Comparison of ENCODE assay signal across 21 cellular contexts in the genomic region with DNA sequence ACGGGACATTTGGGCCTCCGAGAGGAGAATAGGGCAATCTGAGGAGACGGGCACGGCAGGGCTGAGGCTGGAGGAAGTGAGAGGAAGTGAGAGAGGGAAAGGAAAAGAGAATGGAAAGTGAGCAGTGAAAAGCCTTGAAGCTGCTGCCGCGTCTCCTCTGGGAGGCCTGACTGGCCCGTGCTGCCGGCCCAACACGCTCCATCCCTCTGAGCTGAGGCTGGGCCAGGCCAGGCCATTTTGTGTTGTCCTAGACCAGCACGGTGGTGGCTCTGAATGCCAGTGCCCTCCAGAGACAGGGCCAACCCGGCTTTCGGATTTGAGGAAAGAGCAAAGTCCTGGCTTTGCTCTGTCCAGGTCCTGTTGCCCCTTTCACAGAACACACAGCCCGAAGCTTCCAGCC.
"Had no signal": no experiment of that assay in that cellular context is flagged by ENCODE, and none has a peak within 500 bp of the region (broad histone marks: within the 10 kb centered on the region; RNA-seq: fewer than 3 reads in every experiment).

No MANE protein-coding gene starts in this region.

- H3K27ac Mint-ChIP-seq: activated CD4-positive, alpha-beta T cell treated with anti-CD3 and anti-CD28 coated beads for 36 hours; activated CD8-positive, alpha-beta T cell treated with anti-CD3 and anti-CD28 coated beads for 36 hours; activated naive CD8-positive, alpha-beta T cell treated with anti-CD3 and anti-CD28 coated beads, Interleukin-2, amount 50 U/mL, for 24 hours; activated T-cell treated with anti-CD3 and anti-CD28 coated beads, Interleukin-2, amount 50 U/mL, for 72 hours; brain; T-cell had no signal

- H3K4me3 ChIP-seq: SK-N-MC had no signal

- ATAC-seq: activated CD4-positive, alpha-beta T cell treated with anti-CD3 and anti-CD28 coated beads for 36 hours; activated CD8-positive, alpha-beta T cell treated with anti-CD3 and anti-CD28 coated beads for 36 hours; activated naive CD4-positive, alpha-beta T cell treated with anti-CD3 and anti-CD28 coated beads, Interleukin-2, amount 50 U/mL, for 72 hours; activated naive CD8-positive, alpha-beta T cell treated with anti-CD3 and anti-CD28 coated beads, Interleukin-2, amount 50 U/mL, for 24 hours; activated T-cell treated with anti-CD3 and anti-CD28 coated beads, Interleukin-2, amount 50 U/mL, for 72 hours; T-cell had no signal

- DNase-seq: activated CD4-positive, alpha-beta T cell treated with anti-CD3 and anti-CD28 coated beads for 36 hours; activated CD8-positive, alpha-beta memory T cell treated with anti-CD3 and anti-CD28 coated beads, Interleukin-2, amount 50 U/mL, for 4 hours; activated CD8-positive, alpha-beta T cell treated with anti-CD3 and anti-CD28 coated beads for 36 hours; activated naive CD4-positive, alpha-beta T cell treated with Interleukin-2 at 50 U/mL for 16 hours; activated naive CD8-positive, alpha-beta T cell treated with anti-CD3 and anti-CD28 coated beads, Interleukin-2, amount 50 U/mL, for 24 hours; activated T-cell treated with anti-CD3 and anti-CD28 coated beads, Interleukin-2, amount 50 U/mL, for 72 hours; amniotic stem cell; NCI-H1105 treated with DMSO at 0.1 percent for 48 hours; NCI-H1436 treated with DMSO at 0.1 percent for 48 hours; NCI-H187; NCI-H2081; NCI-H524; T-cell; T-helper 2 cell; T1000 had no signal

- H3K4me3 Mint-ChIP-seq: activated CD4-positive, alpha-beta T cell treated with anti-CD3 and anti-CD28 coated beads for 36 hours; activated CD8-positive, alpha-beta T cell treated with anti-CD3 and anti-CD28 coated beads for 36 hours; activated naive CD8-positive, alpha-beta T cell treated with anti-CD3 and anti-CD28 coated beads, Interleukin-2, amount 50 U/mL, for 24 hours; activated T-cell treated with anti-CD3 and anti-CD28 coated beads, Interleukin-2, amount 50 U/mL, for 72 hours; brain; central memory CD8-positive, alpha-beta T cell; T-cell had no signal

- H3K36me3 Mint-ChIP-seq: activated naive CD4-positive, alpha-beta T cell treated with anti-CD3 and anti-CD28 coated beads, Interleukin-2, amount 50 U/mL, for 72 hours; brain; T-cell had no signal

- H3K9me3 Mint-ChIP-seq: activated CD8-positive, alpha-beta T cell treated with anti-CD3 and anti-CD28 coated beads for 36 hours; activated naive CD4-positive, alpha-beta T cell treated with anti-CD3 and anti-CD28 coated beads, Interleukin-2, amount 50 U/mL, for 72 hours; activated naive CD8-positive, alpha-beta T cell treated with anti-CD3 and anti-CD28 coated beads, Interleukin-2, amount 50 U/mL, for 24 hours; activated T-cell treated with anti-CD3 and anti-CD28 coated beads, Interleukin-2, amount 50 U/mL, for 72 hours; central memory CD8-positive, alpha-beta T cell; T-cell had no signal

- H3K27me3 Mint-ChIP-seq: activated CD8-positive, alpha-beta T cell treated with anti-CD3 and anti-CD28 coated beads for 36 hours; activated naive CD8-positive, alpha-beta T cell treated with anti-CD3 and anti-CD28 coated beads, Interleukin-2, amount 50 U/mL, for 24 hours; brain had no signal

- H3K4me1 Mint-ChIP-seq: activated CD4-positive, alpha-beta T cell treated with anti-CD3 and anti-CD28 coated beads for 36 hours; activated naive CD8-positive, alpha-beta T cell treated with anti-CD3 and anti-CD28 coated beads, Interleukin-2, amount 50 U/mL, for 24 hours; central memory CD8-positive, alpha-beta T cell had no signal

- H3K27ac ChIP-seq: KMS-11, SK-N-MC, VCaP had no signal
